In the genomic region with DNA sequence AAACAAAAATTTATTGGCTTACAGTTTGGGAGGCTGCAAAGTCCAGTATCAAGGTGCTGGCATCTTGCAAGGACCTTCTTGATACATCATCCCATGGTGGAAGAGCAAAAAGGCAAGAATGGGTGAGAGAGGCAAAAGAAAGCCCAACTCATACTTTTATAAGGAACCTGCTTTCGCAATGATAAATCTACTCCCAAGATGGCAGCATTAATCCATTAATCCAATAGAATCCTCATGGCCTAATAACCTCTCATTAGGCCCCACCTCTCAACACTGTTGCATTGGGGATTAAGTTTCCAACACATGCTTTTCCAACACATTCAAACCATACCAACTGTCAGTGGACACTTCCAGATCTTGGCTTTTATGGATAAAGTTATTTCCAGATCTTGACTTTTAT, we compare ENCODE assay signal across 24 cellular contexts. TPM values are rescaled to one million over a fixed set of nuclear protein-coding genes. Genes with fewer than 3 reads are reported as not detected.
DNase-seq lines count a peak whose midpoint lies in the region; FAIRE-seq and TF ChIP-seq lines count a peak whose summit lies in the region.
"Had no signal": no experiment of that assay in that cellular context is flagged by ENCODE, and none has a peak within 500 bp of the region (broad histone marks: within the 10 kb centered on the region; RNA-seq: fewer than 3 reads in every experiment).

No MANE protein-coding gene starts in this region.

- FAIRE-seq in D721Med (lab: Jason Lieb, UNC) (no peak), small intestine (lab: Jason Lieb, UNC) (no peak)
- FAIRE-seq: GM12878, HepG2, K562 had no signal

- in situ Hi-C loops in SK-MEL-5 (cut with HindIII; ENCODE audit: low pct_unique_long_range_greater_than_20kb, low sequenced_read_pairs): no loop called here

- H3K27me3 ChIP-seq in small intestine (ENCODE audit: control insufficient read depth in 2 of 2, insufficient read depth in 2 of 2, low read length in 2 of 2): no peaks in the 10 kb centered on the region
- H3K27me3 ChIP-seq: BLaER1, Peyer's patch had no signal

- H3K4me3 ChIP-seq in small intestine (ENCODE audit: low read depth in 1 of 2, low read length in 2 of 2): no peak overlapping the region
- H3K4me3 ChIP-seq: BLaER1, GM12878, K562, Peyer's patch had no signal

- H3K36me3 ChIP-seq in small intestine (ENCODE audit: control insufficient read depth in 2 of 2, insufficient read depth in 2 of 2, low read length in 2 of 2): no peaks in the 10 kb centered on the region
- H3K36me3 ChIP-seq: BLaER1, Peyer's patch had no signal

- DNase-seq in D721Med (ENCODE audit: insufficient read length, low spot score) (no peak), HT-29 (ENCODE audit: low spot score) (peak; percentile 14), SK-MEL-5 (ENCODE audit: low read depth, low spot score) (peak; percentile 38), small intestine (peak; percentile 22), NCI-H2029 (lab: John Stamatoyannopoulos, UW) (no peak), SIG-M5 treated with dmso at 0.1 percent for 504 hours (lab: John Stamatoyannopoulos, UW; ENCODE audit: unreplicated experiment) (no peak)
- no peak for DNase-seq in activated effector memory CD4-positive, alpha-beta T cell treated with anti-CD3 and anti-CD28 coated beads, Interleukin-2, amount 50 U/mL, for 16 hours
- DNase-seq: CD4-positive, CD25-positive, alpha-beta regulatory T cell; GDM1; Kasumi-1; NCI-H1105; NCI-H1436 treated with DMSO at 0.1 percent for 48 hours; NCI-H187 treated with DMSO at 0.1 percent for 48 hours; NCI-H2107; NCI-H446; NCI-H526; Peyer's patch; SHP77 treated with DMSO at 0.1 percent for 48 hours; SK-N-SH; SW 1271 had no signal

- TF ChIP-seq CTCF in D721Med (IDR thresholded peaks at IDR 0.05; ENCODE audit: insufficient read depth, missing control alignments): peak; percentile 23

- H3K4me1 ChIP-seq in small intestine (ENCODE audit: control insufficient read depth in 2 of 2, insufficient read depth in 1 of 2, low read depth in 1 of 2, low read length in 1 of 2): no peaks in the 10 kb centered on the region
- H3K4me1 ChIP-seq: BLaER1, Peyer's patch had no signal

- WGBS in small intestine, 3 donors: 98 to 100% (median 100%) methylated on average over 1 of the region's 1 CpG

- no peaks in the 10 kb centered on the region for H3K9me3 ChIP-seq in small intestine (ENCODE audit: control insufficient read depth, low read depth)
- H3K9me3 ChIP-seq: Peyer's patch, SK-N-SH had no signal

- no peak overlapping the region for H3K27ac ChIP-seq in small intestine (ENCODE audit: low read depth in 1 of 2, low read length in 1 of 2)
- H3K27ac ChIP-seq: BLaER1, Peyer's patch had no signal

RNA-seq across cellular contexts. Expression of gene ZNF507, which starts 48.7 kb away (rescaled TPM):
- 5.3 and 6.5 TPM in 2 replicates for total RNA-seq in HT-29 (2014; rRNA removed; shearing (Covaris generic))
- 9.4 and 9.8 TPM in 2 replicates for total RNA-seq in SK-MEL-5 (2014; rRNA removed; shearing (Covaris generic))
- polyA plus RNA-seq in SK-MEL-5 (2015; cell fraction: cytosol; rRNA removed): 8.5 and 11.5 TPM in 2 replicates
- polyA plus RNA-seq in SK-MEL-5 (2015; cell fraction: nucleus; rRNA removed): 30.1 and 35.6 TPM in 2 replicates
- polyA plus RNA-seq in small intestine: 1 to 10 TPM; 3.2 to 6.1 (median 4.9) TPM

Comparison
In these comparisons a context has a peak if more than half of its experiments do, and no peak if none do; other contexts are left out.
1. DNase-seq: peak in HT-29 (single experiment), SK-MEL-5 (single experiment) and small intestine (single experiment); none in D721Med (single experiment), NCI-H2029 (single experiment), activated effector memory CD4-positive, alpha-beta T cell treated with anti-CD3 and anti-CD28 coated beads, Interleukin-2, amount 50 U/mL, for 16 hours (single experiment) and SIG-M5 treated with dmso at 0.1 percent for 504 hours (single experiment).